In the genomic region with DNA sequence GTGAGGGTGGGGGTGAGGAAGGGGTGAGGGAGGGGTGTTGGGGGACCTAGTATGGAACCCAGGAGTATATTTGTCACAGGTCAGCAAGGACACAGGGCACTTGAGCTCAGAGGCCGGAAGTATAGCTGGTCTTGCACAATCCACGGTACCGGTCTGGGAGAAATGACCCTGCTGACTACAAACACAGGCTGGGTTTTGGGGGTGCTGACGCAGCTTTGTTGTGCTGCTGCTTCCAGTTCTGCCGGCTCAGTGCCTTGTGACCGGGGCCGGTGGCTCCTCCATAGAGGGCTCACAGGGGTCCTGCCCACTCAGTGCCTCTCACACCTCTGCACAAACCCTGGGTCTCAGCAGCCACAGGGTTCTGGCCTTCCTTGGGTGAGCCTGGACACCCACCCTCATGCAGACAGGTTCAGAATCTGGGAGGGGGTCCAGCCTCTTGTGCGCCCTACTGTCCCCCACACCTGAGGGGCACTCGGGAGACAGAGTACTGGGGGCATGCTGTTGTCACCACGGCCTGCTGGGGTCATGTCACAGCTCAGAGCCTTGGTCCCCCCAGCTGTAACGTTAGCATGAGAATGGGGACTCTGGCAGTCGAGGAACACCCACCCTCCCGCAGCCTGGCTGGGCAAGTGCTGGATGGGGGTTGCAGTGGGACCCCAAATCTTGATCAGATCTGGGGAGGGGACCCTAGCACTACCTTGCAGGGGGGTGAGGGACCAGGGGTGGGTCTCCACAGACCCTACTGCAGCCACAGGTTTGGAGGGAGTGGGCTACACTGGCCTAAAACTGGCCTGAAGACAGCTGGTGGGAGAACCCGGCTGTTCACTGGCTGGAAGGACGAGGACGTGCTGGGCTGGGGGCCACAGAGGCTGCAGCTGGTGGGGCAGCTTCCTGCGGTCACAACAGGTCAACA, we compare ENCODE assay signal across 1 cellular context.
TF ChIP-seq lines count a peak whose summit lies in the region.

No MANE protein-coding gene starts in this region.

TF ChIP-seq in K562, 482 proteins besides CTCF, POLR2A, EP300 and RAD21 (continued from another document):
- TF ChIP-seq ZFPM2 (CRISPR knock-in tag; IDR thresholded peaks at IDR 0.05): no peak
- TF ChIP-seq EGR1 (conservative IDR thresholded peaks at IDR 0.05): 0 out of 2 replicates have a peak, but pooled peaks have one; percentile 3
- 0 out of 2 replicates have a peak, but pooled peaks have one; percentile 23 for TF ChIP-seq GABPB1 (CRISPR knock-in tag; IDR thresholded peaks at IDR 0.05)
- TF ChIP-seq, protein P1, sequence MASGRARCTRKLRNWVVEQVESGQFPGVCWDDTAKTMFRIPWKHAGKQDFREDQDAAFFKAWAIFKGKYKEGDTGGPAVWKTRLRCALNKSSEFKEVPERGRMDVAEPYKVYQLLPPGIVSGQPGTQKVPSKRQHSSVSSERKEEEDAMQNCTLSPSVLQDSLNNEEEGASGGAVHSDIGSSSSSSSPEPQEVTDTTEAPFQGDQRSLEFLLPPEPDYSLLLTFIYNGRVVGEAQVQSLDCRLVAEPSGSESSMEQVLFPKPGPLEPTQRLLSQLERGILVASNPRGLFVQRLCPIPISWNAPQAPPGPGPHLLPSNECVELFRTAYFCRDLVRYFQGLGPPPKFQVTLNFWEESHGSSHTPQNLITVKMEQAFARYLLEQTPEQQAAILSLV (tag; IDR thresholded peaks at IDR 0.05): peak; percentile 46; the same call in 1 of the 2 replicates
- TF ChIP-seq NRF1 (conservative IDR thresholded peaks at IDR 0.05 in 1 of 2, IDR thresholded peaks at IDR 0.05 in 1 of 2): peak; percentile 18 to 24; a peak in 1 of 4 replicates
- 0 out of 2 replicates have a peak, but pooled peaks have one; percentile 32 for TF ChIP-seq SMAD4 (CRISPR knock-in tag; conservative IDR thresholded peaks at IDR 0.05)
- peak; percentile 62; the same call in 1 of the 2 replicates for TF ChIP-seq ZNF766 (CRISPR knock-in tag; conservative IDR thresholded peaks at IDR 0.05)
- 0 out of 2 replicates have a peak, but pooled peaks have one; percentile 19 for TF ChIP-seq ZNF57 (CRISPR knock-in tag; IDR thresholded peaks at IDR 0.05)
- TF ChIP-seq ETV1 (tag; conservative IDR thresholded peaks at IDR 0.05; ENCODE audit: low read depth): peak; percentile 87
- TF ChIP-seq DPF2 (IDR thresholded peaks at IDR 0.05): 0 out of 2 replicates have a peak, but pooled peaks have one; percentile 24
- TF ChIP-seq STAG1 (CRISPR knock-in tag; IDR thresholded peaks at IDR 0.05; ENCODE audit: borderline replicate concordance): no peak
- no peak for TF ChIP-seq NR2C2 (CRISPR knock-in tag; IDR thresholded peaks at IDR 0.05)
- TF ChIP-seq NR2C2 (tag; IDR thresholded peaks at IDR 0.05): peak; percentile 71; the same call in 1 of the 2 replicates
- TF ChIP-seq ETV5 (CRISPR knock-in tag; IDR thresholded peaks at IDR 0.05; ENCODE audit: low read depth): peak; percentile 78
- no peak for TF ChIP-seq CHD2 (IDR thresholded peaks at IDR 0.05; ENCODE audit: low read depth, low read length)
- TF ChIP-seq, protein P2, sequence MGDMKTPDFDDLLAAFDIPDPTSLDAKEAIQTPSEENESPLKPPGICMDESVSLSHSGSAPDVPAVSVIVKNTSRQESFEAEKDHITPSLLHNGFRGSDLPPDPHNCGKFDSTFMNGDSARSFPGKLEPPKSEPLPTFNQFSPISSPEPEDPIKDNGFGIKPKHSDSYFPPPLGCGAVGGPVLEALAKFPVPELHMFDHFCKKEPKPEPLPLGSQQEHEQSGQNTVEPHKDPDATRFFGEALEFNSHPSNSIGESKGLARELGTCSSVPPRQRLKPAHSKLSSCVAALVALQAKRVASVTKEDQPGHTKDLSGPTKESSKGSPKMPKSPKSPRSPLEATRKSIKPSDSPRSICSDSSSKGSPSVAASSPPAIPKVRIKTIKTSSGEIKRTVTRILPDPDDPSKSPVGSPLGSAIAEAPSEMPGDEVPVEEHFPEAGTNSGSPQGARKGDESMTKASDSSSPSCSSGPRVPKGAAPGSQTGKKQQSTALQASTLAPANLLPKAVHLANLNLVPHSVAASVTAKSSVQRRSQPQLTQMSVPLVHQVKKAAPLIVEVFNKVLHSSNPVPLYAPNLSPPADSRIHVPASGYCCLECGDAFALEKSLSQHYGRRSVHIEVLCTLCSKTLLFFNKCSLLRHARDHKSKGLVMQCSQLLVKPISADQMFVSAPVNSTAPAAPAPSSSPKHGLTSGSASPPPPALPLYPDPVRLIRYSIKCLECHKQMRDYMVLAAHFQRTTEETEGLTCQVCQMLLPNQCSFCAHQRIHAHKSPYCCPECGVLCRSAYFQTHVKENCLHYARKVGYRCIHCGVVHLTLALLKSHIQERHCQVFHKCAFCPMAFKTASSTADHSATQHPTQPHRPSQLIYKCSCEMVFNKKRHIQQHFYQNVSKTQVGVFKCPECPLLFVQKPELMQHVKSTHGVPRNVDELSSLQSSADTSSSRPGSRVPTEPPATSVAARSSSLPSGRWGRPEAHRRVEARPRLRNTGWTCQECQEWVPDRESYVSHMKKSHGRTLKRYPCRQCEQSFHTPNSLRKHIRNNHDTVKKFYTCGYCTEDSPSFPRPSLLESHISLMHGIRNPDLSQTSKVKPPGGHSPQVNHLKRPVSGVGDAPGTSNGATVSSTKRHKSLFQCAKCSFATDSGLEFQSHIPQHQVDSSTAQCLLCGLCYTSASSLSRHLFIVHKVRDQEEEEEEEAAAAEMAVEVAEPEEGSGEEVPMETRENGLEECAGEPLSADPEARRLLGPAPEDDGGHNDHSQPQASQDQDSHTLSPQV (IDR thresholded peaks at IDR 0.05): peak; percentile 63; the same call in 1 of the 2 replicates
- peak; percentile 53 for TF ChIP-seq C11orf30 (IDR thresholded peaks at IDR 0.05; ENCODE audit: low read depth)
- TF ChIP-seq ZNF76 (CRISPR knock-in tag; IDR thresholded peaks at IDR 0.05; ENCODE audit: borderline replicate concordance): 0 out of 2 replicates have a peak, but pooled peaks have one; percentile 57
- TF ChIP-seq MAFK (IDR thresholded peaks at IDR 0.05; ENCODE audit: low read length): peak; percentile 65
- no peak for TF ChIP-seq PHB2 (IDR thresholded peaks at IDR 0.05; ENCODE audit: low read depth)
- no peak for TF ChIP-seq ASH1L (IDR thresholded peaks at IDR 0.05; ENCODE audit: borderline replicate concordance, low read depth, partially characterized antibody)
